1 cellular context compared by ENCODE assay signal in genomic region chr15:63203451-63204090, GRCh38.
A peak's percentile ranks its signal among the peaks of the same experiment; 100 is the strongest.
TF ChIP-seq lines count a peak whose summit lies in the region.

No MANE protein-coding gene starts in this region.

TF ChIP-seq in IMR-90, 13 proteins besides CTCF, POLR2A, EP300 and RAD21:
- TF ChIP-seq RFX5 (IDR thresholded peaks at IDR 0.05; ENCODE audit: low read depth, low read length) = no peak
- 0 out of 2 replicates have a peak, but pooled peaks have one; percentile 19 for TF ChIP-seq SMC3 (IDR thresholded peaks at IDR 0.05; ENCODE audit: low read depth, low read length)
- TF ChIP-seq MAZ (IDR thresholded peaks at IDR 0.05; ENCODE audit: borderline replicate concordance, low read depth, low read length) = no peak
- 0 out of 2 replicates have a peak, but pooled peaks have one; percentile 3 for TF ChIP-seq NFE2L2 (IDR thresholded peaks at IDR 0.05; ENCODE audit: low read depth, low read length)
- TF ChIP-seq RCOR1 (IDR thresholded peaks at IDR 0.05; ENCODE audit: insufficient replicate concordance, low read length) = no peak
- no peak for TF ChIP-seq MXI1 (IDR thresholded peaks at IDR 0.05; ENCODE audit: borderline replicate concordance, low read depth, low read length)
- TF ChIP-seq ELK1 (IDR thresholded peaks at IDR 0.05; ENCODE audit: borderline replicate concordance, low read depth, low read length) = no peak
- no peak for TF ChIP-seq CEBPB (IDR thresholded peaks at IDR 0.05; ENCODE audit: low read depth, low read length)
- TF ChIP-seq FOS (IDR thresholded peaks at IDR 0.05; ENCODE audit: low read depth, low read length) = peak; percentile 51
- TF ChIP-seq USF2 (IDR thresholded peaks at IDR 0.05; ENCODE audit: low read depth, low read length) = no peak
- no peak for TF ChIP-seq BHLHE40 (IDR thresholded peaks at IDR 0.05; ENCODE audit: low read depth, low read length)
- no peak for TF ChIP-seq MAFK (IDR thresholded peaks at IDR 0.05; ENCODE audit: low read depth, low read length)
- no peak for TF ChIP-seq CHD1 (IDR thresholded peaks at IDR 0.05; ENCODE audit: low read depth, low read length)
